In the genomic region with DNA sequence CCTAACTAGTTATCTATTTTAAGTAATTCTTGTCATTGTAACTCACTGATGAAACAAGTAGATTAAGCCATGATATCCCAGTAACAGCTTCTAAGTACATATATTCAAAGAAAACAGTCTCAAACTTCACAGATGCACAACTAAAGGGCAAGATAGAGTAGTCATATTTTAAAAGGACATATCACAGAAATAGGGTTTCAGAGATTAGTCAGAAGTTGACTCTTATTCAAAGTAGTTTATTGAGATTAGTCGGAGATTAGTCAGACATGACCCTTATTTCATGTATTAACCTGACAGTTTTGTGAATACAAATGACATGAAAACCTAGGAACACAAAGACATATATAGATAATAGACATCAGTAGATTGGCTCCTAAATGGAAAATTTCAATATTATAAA, we compare ENCODE assay signal across 10 cellular contexts. TPM values are rescaled to one million over a fixed set of nuclear protein-coding genes. Genes with fewer than 3 reads are reported as not detected.
DNase-seq lines count a peak whose midpoint lies in the region; ATAC-seq and TF ChIP-seq lines count a peak whose summit lies in the region.
"Had no signal": no experiment of that assay in that cellular context is flagged by ENCODE, and none has a peak within 500 bp of the region (broad histone marks: within the 10 kb centered on the region; RNA-seq: fewer than 3 reads in every experiment).

No MANE protein-coding gene starts in this region.

- no peak for TF ChIP-seq POLR2A in body of pancreas (IDR thresholded peaks at IDR 0.05)

- no peak overlapping the region for H3K27ac ChIP-seq in body of pancreas

- H3K36me3 Mint-ChIP-seq in activated T-helper 17 cell treated with anti-CD3 and anti-CD28 coated beads, Interleukin-2, amount 50 U/mL, for 72 hours (ENCODE audit: low read depth), result peaks cover 58% of the 10 kb centered on the region

- H3K9me3 ChIP-seq in body of pancreas, result no peaks in the 10 kb centered on the region

- no peak for TF ChIP-seq CTCF in body of pancreas (IDR thresholded peaks at IDR 0.05)

- peaks cover 14% of the 10 kb centered on the region for H3K4me1 Mint-ChIP-seq in activated T-helper 17 cell treated with anti-CD3 and anti-CD28 coated beads, Interleukin-2, amount 50 U/mL, for 72 hours

- H3K4me3 ChIP-seq in body of pancreas, result no peak overlapping the region

- intact Hi-C loops in body of pancreas (cut with DNase I) (no loop called here), sciatic nerve (cut with DNase I) (no loop called here)

- H3K27me3 ChIP-seq in body of pancreas, result no peaks in the 10 kb centered on the region

- peak overlapping the region; percentile 47 for H3K4me3 Mint-ChIP-seq in activated T-helper 17 cell treated with anti-CD3 and anti-CD28 coated beads, Interleukin-2, amount 50 U/mL, for 72 hours
- H3K4me3 Mint-ChIP-seq: nephron progenitor cell had no signal

- no peaks in the 10 kb centered on the region for H3K4me1 ChIP-seq in body of pancreas

- no peaks in the 10 kb centered on the region for H3K9me3 Mint-ChIP-seq in activated T-helper 17 cell treated with anti-CD3 and anti-CD28 coated beads, Interleukin-2, amount 50 U/mL, for 72 hours
- H3K9me3 Mint-ChIP-seq: nephron progenitor cell had no signal

- H3K36me3 ChIP-seq in body of pancreas (replicated peaks in 1 of 2; ENCODE audit: insufficient read depth in 1 of 2, low read depth in 2 of 2), result peaks cover 0 to 2% of the 10 kb centered on the region in 2 donors

- peak; percentile 54 for ATAC-seq in GM19438 (IDR thresholded peaks at IDR 0.05; ENCODE audit: low read depth, unreplicated experiment)
- peak; percentile 83 for ATAC-seq in HG03064 (IDR thresholded peaks at IDR 0.05; ENCODE audit: low read depth, unreplicated experiment)
- ATAC-seq in activated T-helper 17 cell treated with anti-CD3 and anti-CD28 coated beads, Interleukin-2, amount 50 U/mL, for 72 hours (replicated peaks), result peak; percentile 93
- no peak for ATAC-seq in body of pancreas
- no peak for ATAC-seq in sciatic nerve

- H3K27ac Mint-ChIP-seq in activated T-helper 17 cell treated with anti-CD3 and anti-CD28 coated beads, Interleukin-2, amount 50 U/mL, for 72 hours, result peak overlapping the region; percentile 39

- peak; percentile 62 for DNase-seq in EH (ENCODE audit: low read depth)
- no peak for DNase-seq in body of pancreas
- no peak for DNase-seq in iPS-NIHi7 (ENCODE audit: extremely low spot score)
- DNase-seq in activated CD4-positive, alpha-beta T cell treated with anti-CD3 and anti-CD28 coated beads, Interleukin-2, amount 50 U/mL, for 4 hours, result no peak
- no peak for DNase-seq in sciatic nerve (ENCODE audit: low spot score)
- DNase-seq: KBM-7, nephron progenitor cell had no signal

- 83 to 88% methylated on average over 1 of the region's 1 CpG for WGBS in body of pancreas, 2 donors

- no peaks in the 10 kb centered on the region for H3K27me3 Mint-ChIP-seq in activated T-helper 17 cell treated with anti-CD3 and anti-CD28 coated beads, Interleukin-2, amount 50 U/mL, for 72 hours

RNA-seq across cellular contexts. Expression of a gene that starts 15.9 kb away (rescaled TPM):
- 10 to 100 TPM in 1 of 2 donors, 1 to 10 TPM in 1; 3.3 to 17.7 TPM for total RNA-seq in activated T-helper 17 cell treated with anti-CD3 and anti-CD28 coated beads, Interleukin-2, amount 50 U/mL, for 72 hours
- total RNA-seq in body of pancreas (1 to 10 TPM; 2.1 to 5.9 TPM), sciatic nerve (0.80 TPM)

RNA-seq across cellular contexts. Expression of a gene that starts 35.0 kb away (rescaled TPM):
- total RNA-seq in activated T-helper 17 cell treated with anti-CD3 and anti-CD28 coated beads, Interleukin-2, amount 50 U/mL, for 72 hours, result 10 to 100 TPM; 27.6 to 28.8 TPM
- total RNA-seq in body of pancreas, result 10 to 100 TPM; 10.5 to 14.0 TPM
- 30.0 TPM for total RNA-seq in sciatic nerve

RNA-seq across cellular contexts. Expression of a gene that starts 35.1 kb away (rescaled TPM):
- 10 to 100 TPM; 14.6 to 23.5 TPM for total RNA-seq in activated T-helper 17 cell treated with anti-CD3 and anti-CD28 coated beads, Interleukin-2, amount 50 U/mL, for 72 hours
- 10 to 100 TPM; 43.8 to 86.7 TPM for total RNA-seq in body of pancreas
- total RNA-seq in sciatic nerve, result 39.6 TPM

Comparison
In these comparisons a context has a peak if more than half of its experiments do, and no peak if none do; other contexts are left out.
1. ATAC-seq: peak in GM19438 (single experiment), HG03064 (single experiment) and activated T-helper 17 cell treated with anti-CD3 and anti-CD28 coated beads, Interleukin-2, amount 50 U/mL, for 72 hours (single experiment); none in body of pancreas (single experiment) and sciatic nerve (single experiment).